Comparison of ENCODE assay signal across 20 cellular contexts in genomic region chr3:46576-46975, GRCh38.
DNase-seq lines count a peak whose midpoint lies in the region; ATAC-seq, FAIRE-seq and TF ChIP-seq lines count a peak whose summit lies in the region.
"Had no signal": no experiment of that assay in that cellular context is flagged by ENCODE, and none has a peak within 500 bp of the region (broad histone marks: within the 10 kb centered on the region; RNA-seq: fewer than 3 reads in every experiment).

No MANE protein-coding gene starts in this region.

- intact Hi-C loops in head of caudate nucleus (cut with DNase I): no loop called here

- no peak overlapping the region for H3K4me2 ChIP-seq in GM23248 (ENCODE audit: unreplicated experiment)
- H3K4me2 ChIP-seq in astrocyte (ENCODE audit: low read length): no peak overlapping the region
- H3K4me2 ChIP-seq: A549 had no signal

- no peaks in the 10 kb centered on the region for H4K20me1 ChIP-seq in GM23248 (ENCODE audit: insufficient read depth)
- no peaks in the 10 kb centered on the region for H4K20me1 ChIP-seq in astrocyte (ENCODE audit: insufficient read depth, low read length)

- peak; percentile 23 for FAIRE-seq in astrocyte (lab: Jason Lieb, UNC)
- FAIRE-seq: A549, GM12891, GM18507 had no signal

- no peak for TF ChIP-seq CTCF in astrocyte (IDR thresholded peaks at IDR 0.05; ENCODE audit: insufficient read depth, low read depth, low read length)

- no peaks in the 10 kb centered on the region for H3K9me2 ChIP-seq in GM23248 (ENCODE audit: insufficient read depth)

- in situ Hi-C loops in GM23248 (cut with MboI): no loop called here

- no peaks in the 10 kb centered on the region for H3K79me2 ChIP-seq in GM23248 (ENCODE audit: insufficient read depth)
- no peaks in the 10 kb centered on the region for H3K79me2 ChIP-seq in astrocyte (ENCODE audit: insufficient read depth, low read length)

- DNase-seq in GM23248 (peak; percentile 5), astrocyte (ENCODE audit: low read depth) (no peak), fibroblast of gingiva (ENCODE audit: low read depth) (peak; percentile 10), head of caudate nucleus (no peak), germinal center (ENCODE audit: low spot score) (no peak)
- DNase-seq: 8988T; ACHN; C1 segment of cervical spinal cord; Calu3; CD4-positive, alpha-beta memory T cell; COR-L47; DMS53; DMS79 treated with DMSO at 0.1 percent for 48 hours; GF-D8; H7; HCEC 1CT had no signal

- no peaks in the 10 kb centered on the region for H3F3A ChIP-seq in GM23248 (ENCODE audit: insufficient read depth)

- H3K9me3 Mint-ChIP-seq in astrocyte (ENCODE audit: unreplicated experiment): peaks cover 5% of the 10 kb centered on the region

- H3K4me3 Mint-ChIP-seq in astrocyte (ENCODE audit: unreplicated experiment): no peak overlapping the region
- H3K4me3 Mint-ChIP-seq: CD4-positive, alpha-beta memory T cell had no signal

- H3K4me3 ChIP-seq in GM23248 (no peak overlapping the region), astrocyte (ENCODE audit: insufficient read depth, low read depth, low read length) (no peak overlapping the region)
- H3K4me3 ChIP-seq: A549 had no signal

- H3K4me1 ChIP-seq in GM23248 (ENCODE audit: insufficient read depth) (no peaks in the 10 kb centered on the region), astrocyte (ENCODE audit: insufficient read depth, low read length) (no peaks in the 10 kb centered on the region)
- H3K4me1 ChIP-seq: A549 had no signal

- no peaks in the 10 kb centered on the region for H3K36me3 Mint-ChIP-seq in astrocyte (ENCODE audit: low read depth, unreplicated experiment)
- H3K36me3 Mint-ChIP-seq: CD4-positive, alpha-beta memory T cell had no signal

- WGBS in GM23248 (ENCODE audit: low coverage in 1 of 2, low lambda C conversion rate in 2 of 2, missing lambda C conversion rate in 2 of 2), 2 experiments: 13 to 18% methylated on average over 2 of the region's 2 CpGs

- H3K27ac ChIP-seq in GM23248 (no peak overlapping the region), astrocyte (ENCODE audit: low read depth, low read length) (no peak overlapping the region)
- H3K27ac ChIP-seq: A549 had no signal

- H3K27me3 ChIP-seq in GM23248 (replicated peaks; ENCODE audit: insufficient read depth) (no peaks in the 10 kb centered on the region), astrocyte (ENCODE audit: insufficient read depth, low read length) (no peaks in the 10 kb centered on the region)

- H3K9ac ChIP-seq in GM23248 (no peak overlapping the region), astrocyte (ENCODE audit: low read length) (no peak overlapping the region)

- no peak for ATAC-seq in HG03460 (IDR thresholded peaks at IDR 0.05; ENCODE audit: unreplicated experiment)
- ATAC-seq: A549 had no signal

- H3K36me3 ChIP-seq in GM23248 (ENCODE audit: low read depth) (no peaks in the 10 kb centered on the region), astrocyte (ENCODE audit: insufficient read depth, low read length) (no peaks in the 10 kb centered on the region)

- H2AFZ ChIP-seq in GM23248 (no peak overlapping the region), astrocyte (ENCODE audit: low read depth, low read length) (no peak overlapping the region)

- H3K27ac Mint-ChIP-seq in astrocyte (ENCODE audit: unreplicated experiment): no peak overlapping the region
- H3K27ac Mint-ChIP-seq: CD4-positive, alpha-beta memory T cell had no signal

- H3K9me3 ChIP-seq in GM23248 (ENCODE audit: low read depth): no peaks in the 10 kb centered on the region
- H3K9me3 ChIP-seq in astrocyte (ENCODE audit: insufficient read depth, low read depth, low read length): no peaks in the 10 kb centered on the region
- H3K9me3 ChIP-seq: A549 had no signal

- H3K4me1 Mint-ChIP-seq in astrocyte (ENCODE audit: low read depth, unreplicated experiment): no peaks in the 10 kb centered on the region
- H3K4me1 Mint-ChIP-seq: CD4-positive, alpha-beta memory T cell had no signal

- H3K27me3 Mint-ChIP-seq in astrocyte (ENCODE audit: low read depth, unreplicated experiment): no peaks in the 10 kb centered on the region

Comparison
In these comparisons a context has a peak if more than half of its experiments do, and no peak if none do; other contexts are left out.
1. DNase-seq: peak in GM23248 (single experiment) and fibroblast of gingiva (single experiment); none in astrocyte (single experiment), head of caudate nucleus (0 of 42) and germinal center (single experiment).